Comparison of ENCODE assay signal across 15 cellular contexts in genomic region chr6:39417440-39417839, GRCh38.
DNase-seq lines count a peak whose midpoint lies in the region; TF ChIP-seq lines count a peak whose summit lies in the region.
"Had no signal": no experiment of that assay in that cellular context is flagged by ENCODE, and none has a peak within 500 bp of the region (broad histone marks: within the 10 kb centered on the region; RNA-seq: fewer than 3 reads in every experiment).

No MANE protein-coding gene starts in this region.

- H3K36me3 Mint-ChIP-seq in chondrocyte (ENCODE audit: low read depth), result no peaks in the 10 kb centered on the region
- H3K36me3 Mint-ChIP-seq in glutamatergic neuron (ENCODE audit: unreplicated experiment), result no peaks in the 10 kb centered on the region
- H3K36me3 Mint-ChIP-seq: CD4-positive, CD25-positive, alpha-beta regulatory T cell had no signal

- peaks cover 4% of the 10 kb centered on the region for H3K9me3 Mint-ChIP-seq in chondrocyte (ENCODE audit: low read depth)
- H3K9me3 Mint-ChIP-seq in glutamatergic neuron (ENCODE audit: unreplicated experiment), result no peaks in the 10 kb centered on the region
- H3K9me3 Mint-ChIP-seq: CD4-positive, CD25-positive, alpha-beta regulatory T cell had no signal

- TF ChIP-seq CTCF in Loucy (conservative IDR thresholded peaks at IDR 0.05; ENCODE audit: low read length) (no peak), chondrocyte (IDR thresholded peaks at IDR 0.05) (no peak), osteoblast (IDR thresholded peaks at IDR 0.05; ENCODE audit: extremely low read depth, low read depth, low read length) (no peak), thyroid gland (IDR thresholded peaks at IDR 0.05) (no peak), testis (IDR thresholded peaks at IDR 0.05) (no peak), glutamatergic neuron (IDR thresholded peaks at IDR 0.05; ENCODE audit: partially characterized antibody, unreplicated experiment) (no peak)

- H3K4me2 ChIP-seq in Loucy (ENCODE audit: low read depth, low read length, poor library complexity, severe bottlenecking) (peak overlapping the region; percentile 59), osteoblast (ENCODE audit: insufficient read depth, low read length) (no peak overlapping the region)

- H3F3A ChIP-seq in Loucy (ENCODE audit: low read depth), result peaks cover 8% of the 10 kb centered on the region

- H3K27ac Mint-ChIP-seq in chondrocyte (ENCODE audit: unreplicated experiment), result peak overlapping the region; percentile 92
- H3K27ac Mint-ChIP-seq in glutamatergic neuron (ENCODE audit: unreplicated experiment), result no peak overlapping the region
- H3K27ac Mint-ChIP-seq: CD4-positive, CD25-positive, alpha-beta regulatory T cell had no signal

- H3K4me1 Mint-ChIP-seq in chondrocyte (ENCODE audit: low read depth) (peaks cover 48% of the 10 kb centered on the region), glutamatergic neuron (ENCODE audit: low read depth, unreplicated experiment) (peaks cover 3% of the 10 kb centered on the region)
- H3K4me1 Mint-ChIP-seq: CD4-positive, CD25-positive, alpha-beta regulatory T cell had no signal

- peak overlapping the region; percentile 40 for H3K9ac ChIP-seq in Loucy (ENCODE audit: low read depth, low read length, poor library complexity, severe bottlenecking)

- DNase-seq in chondrocyte (ENCODE audit: low spot score) (no peak), osteoblast (ENCODE audit: insufficient read length, low spot score, missing footprints) (no peak), thyroid gland (no peak), NCI-H2171 (lab: John Stamatoyannopoulos, UW) (no peak), testis (no peak), glutamatergic neuron (no peak)
- DNase-seq: CD4-positive, CD25-positive, alpha-beta regulatory T cell; NCI-H1092 treated with DMSO at 0.1 percent for 48 hours; NCI-H1694 treated with DMSO at 0.1 percent for 48 hours; NCI-H446 treated with DMSO at 0.1 percent for 48 hours; NCI-H82 had no signal

- no peaks in the 10 kb centered on the region for H3K79me2 ChIP-seq in ACC112 (ENCODE audit: control insufficient read depth, insufficient read depth, low read length, unreplicated experiment)
- H3K79me2 ChIP-seq in Loucy (ENCODE audit: insufficient read depth, low read length), result no peaks in the 10 kb centered on the region
- no peaks in the 10 kb centered on the region for H3K79me2 ChIP-seq in osteoblast (ENCODE audit: insufficient read depth, low read length)

- H3K9me3 ChIP-seq in Loucy (ENCODE audit: insufficient read depth, low read depth, low read length) (no peaks in the 10 kb centered on the region), osteoblast (ENCODE audit: low read depth, low read length) (no peaks in the 10 kb centered on the region), thyroid gland (no peaks in the 10 kb centered on the region), testis (no peaks in the 10 kb centered on the region)
- H3K9me3 ChIP-seq: A549 had no signal

- H3K36me3 ChIP-seq in ACC112 (ENCODE audit: insufficient read depth, low read length), result no peaks in the 10 kb centered on the region
- H3K36me3 ChIP-seq in Loucy (ENCODE audit: insufficient read depth, low read length), result no peaks in the 10 kb centered on the region
- no peaks in the 10 kb centered on the region for H3K36me3 ChIP-seq in osteoblast (ENCODE audit: insufficient read depth, low read length)
- no peaks in the 10 kb centered on the region for H3K36me3 ChIP-seq in thyroid gland
- H3K36me3 ChIP-seq in testis (ENCODE audit: low read depth, missing control alignments), result no peaks in the 10 kb centered on the region

- H3K4me1 ChIP-seq in ACC112 (ENCODE audit: control insufficient read depth, insufficient read depth, low read length, unreplicated experiment) (peaks cover 15% of the 10 kb centered on the region), Loucy (ENCODE audit: insufficient read depth, low read length, poor library complexity, severe bottlenecking) (peaks cover 25% of the 10 kb centered on the region), osteoblast (ENCODE audit: insufficient read depth, low read length) (peaks cover 12% of the 10 kb centered on the region), thyroid gland (no peaks in the 10 kb centered on the region), testis (no peaks in the 10 kb centered on the region)

- H3K4me3 ChIP-seq in ACC112 (ENCODE audit: low read depth, low read length), result no peak overlapping the region
- H3K4me3 ChIP-seq in Loucy (ENCODE audit: low read length, poor library complexity, severe bottlenecking), result peak overlapping the region; percentile 21
- no peak overlapping the region for H3K4me3 ChIP-seq in osteoblast (ENCODE audit: insufficient read depth, low read length)
- no peak overlapping the region for H3K4me3 ChIP-seq in thyroid gland (replicated peaks in 1 of 3)
- no peak overlapping the region for H3K4me3 ChIP-seq in testis
- H3K4me3 ChIP-seq: A549, GM12878 had no signal

- no peak overlapping the region for H3K4me3 Mint-ChIP-seq in chondrocyte (ENCODE audit: unreplicated experiment)
- no peak overlapping the region for H3K4me3 Mint-ChIP-seq in glutamatergic neuron (ENCODE audit: unreplicated experiment)
- H3K4me3 Mint-ChIP-seq: CD4-positive, CD25-positive, alpha-beta regulatory T cell had no signal

- TF ChIP-seq POLR2A in thyroid gland (IDR thresholded peaks at IDR 0.05), result no peak
- TF ChIP-seq POLR2A in testis (IDR thresholded peaks at IDR 0.05), result no peak

- H3K27me3 Mint-ChIP-seq in chondrocyte (ENCODE audit: low read depth) (no peaks in the 10 kb centered on the region), glutamatergic neuron (ENCODE audit: unreplicated experiment) (no peaks in the 10 kb centered on the region)
- H3K27me3 Mint-ChIP-seq: CD4-positive, CD25-positive, alpha-beta regulatory T cell had no signal

- H3K9me2 ChIP-seq in Loucy (replicated peaks; ENCODE audit: low read depth, low read length), result no peaks in the 10 kb centered on the region

- 81 to 89% methylated on average over 2 of the region's 2 CpGs for WGBS in thyroid gland, 2 donors
- WGBS in testis, 2 donors, result 83 to 95% methylated on average over 2 of the region's 2 CpGs

- H4K20me1 ChIP-seq in Loucy (ENCODE audit: insufficient read depth, low read length, poor library complexity, severe bottlenecking) (no peaks in the 10 kb centered on the region), osteoblast (ENCODE audit: insufficient read depth, low read length) (no peaks in the 10 kb centered on the region)

- peak overlapping the region; percentile 53 for H3K27ac ChIP-seq in ACC112 (ENCODE audit: low read depth, low read length)
- peak overlapping the region; percentile 46 for H3K27ac ChIP-seq in osteoblast (ENCODE audit: low read depth, low read length)
- no peak overlapping the region for H3K27ac ChIP-seq in thyroid gland
- no peak overlapping the region for H3K27ac ChIP-seq in testis

- intact Hi-C loops in thyroid gland (cut with DNase I) (no loop called here), testis (cut with DNase I; ENCODE audit: low total_unique reads) (no loop called here)

- H3K27me3 ChIP-seq in ACC112 (ENCODE audit: insufficient read depth, low read length), result no peaks in the 10 kb centered on the region
- no peaks in the 10 kb centered on the region for H3K27me3 ChIP-seq in Loucy (ENCODE audit: insufficient read depth, low read length, poor library complexity, severe bottlenecking)
- H3K27me3 ChIP-seq in osteoblast (ENCODE audit: insufficient read depth, low read length), result no peaks in the 10 kb centered on the region
- no peaks in the 10 kb centered on the region for H3K27me3 ChIP-seq in thyroid gland
- peaks cover 3% of the 10 kb centered on the region for H3K27me3 ChIP-seq in testis

- H2AFZ ChIP-seq in ACC112 (ENCODE audit: low read length, unreplicated experiment), result no peak overlapping the region
- H2AFZ ChIP-seq in Loucy (ENCODE audit: low read length), result peak overlapping the region; percentile 26; the same call in 1 of the 2 replicates
- H2AFZ ChIP-seq in osteoblast (ENCODE audit: low read length), result no peak overlapping the region

Comparison
In these comparisons a context has a peak if more than half of its experiments do, and no peak if none do; other contexts are left out.
1. H3K27ac ChIP-seq: peak in ACC112 (single experiment) and osteoblast (single experiment); none in thyroid gland (0 of 3) and testis (0 of 2).